1 cellular context compared by ENCODE assay signal in the genomic region with DNA sequence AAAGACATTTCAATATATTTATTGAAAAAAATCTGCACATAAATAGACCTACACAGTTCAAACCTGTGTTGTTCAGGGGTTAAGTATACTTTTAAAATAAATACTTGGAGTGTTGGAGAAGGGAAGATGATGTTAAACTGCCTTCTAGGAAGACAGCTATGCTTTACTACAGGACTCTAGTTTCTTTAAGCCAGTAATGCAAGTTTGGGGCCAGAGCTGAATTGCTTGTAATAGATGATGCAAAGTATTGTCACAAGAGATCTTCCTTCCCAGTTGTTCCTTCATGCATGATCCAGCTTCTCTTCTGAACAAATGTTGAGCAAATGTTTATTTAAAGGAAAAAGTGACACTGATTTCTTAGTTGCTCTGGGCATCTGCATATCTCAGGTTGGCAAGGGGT.
"Had no signal": no experiment of that assay in that cellular context is flagged by ENCODE, and none has a peak within 500 bp of the region (broad histone marks: within the 10 kb centered on the region; RNA-seq: fewer than 3 reads in every experiment).

No MANE protein-coding gene starts in this region.

- ATAC-seq: GM12878 had no signal

- H3K4me3 ChIP-seq: GM12878 had no signal
